26 cellular contexts compared by ENCODE assay signal in genomic region chr2:62996534-62997186, GRCh38. TPM values are rescaled to one million over a fixed set of nuclear protein-coding genes. Genes with fewer than 3 reads are reported as not detected.
"Had no signal": no experiment of that assay in that cellular context is flagged by ENCODE, and none has a peak within 500 bp of the region (broad histone marks: within the 10 kb centered on the region; RNA-seq: fewer than 3 reads in every experiment).

No MANE protein-coding gene starts in this region.

- H3K27me3 ChIP-seq: esophagus muscularis mucosa, gastroesophageal sphincter, neutrophil, spleen, testis, tibial nerve, upper lobe of right lung, vagina had no signal

- H3K36me3 ChIP-seq: neutrophil had no signal

- H3K4me3 ChIP-seq: coronary artery, esophagus muscularis mucosa, gastroesophageal sphincter, lung, psoas muscle, spleen, testis, tibial nerve, upper lobe of right lung, vagina had no signal

- H3K27ac ChIP-seq: coronary artery, esophagus muscularis mucosa, gastroesophageal sphincter, neutrophil, psoas muscle, spleen, testis, tibial nerve, upper lobe of right lung, vagina had no signal

- ATAC-seq: gastroesophageal sphincter; left cardiac atrium; left ventricle myocardium superior; psoas muscle; sciatic nerve; stimulated activated naive B cell treated with anti-CD40 and anti-IgM and Interleukin-4, amounts not matched to agents 10 μg/mL and 1 μg/mL and 100 μg/mL, for 72 hours; stimulated activated naive CD8-positive, alpha-beta T cell treated with anti-CD3 and anti-CD28 coated beads, Interleukin-15, amount 100 ng/mL, for 72 hours; upper lobe of right lung had no signal

- H3K4me1 ChIP-seq: psoas muscle, spleen, testis, upper lobe of right lung had no signal

- DNase-seq: effector CD8-positive, alpha-beta T cell; glutamatergic neuron; immature natural killer cell; kidney; left cardiac atrium; left ventricle myocardium superior; mesenchymal stem cell; naive B cell; psoas muscle; retina; spleen; stimulated activated CD4-positive, alpha-beta T cell treated with anti-CD3 and anti-CD28 coated beads, Interleukin-15, amount 100 ng/mL, for 24 hours; stimulated activated CD4-positive, alpha-beta T cell treated with anti-CD3 and anti-CD28 coated beads, Interleukin-1b, Interleukin-23, amount 100 ng/mL, for 48 hours; stimulated activated CD4-positive, alpha-beta T cell treated with anti-CD3 and anti-CD28 coated beads, Interleukin-4, amount 100 ng/mL, for 24 hours; stimulated activated naive B cell treated with anti-CD40 and anti-IgM and Interleukin-4, amounts not matched to agents 10 μg/mL and 1 μg/mL and 100 μg/mL, for 72 hours; stimulated activated naive CD8-positive, alpha-beta T cell treated with anti-CD3 and anti-CD28 coated beads, Interleukin-15, amount 100 ng/mL, for 72 hours; testis; upper lobe of right lung had no signal

- H3K9me3 ChIP-seq: esophagus muscularis mucosa, gastroesophageal sphincter, neutrophil, psoas muscle, spleen, testis, tibial nerve, upper lobe of right lung, vagina had no signal

- FAIRE-seq: kidney had no signal

RNA-seq across cellular contexts. Expression of gene OTX1, which starts 54.0 kb away (rescaled TPM):
- polyA plus RNA-seq: immature natural killer cell, psoas muscle, spleen had no signal
